Comparison of ENCODE assay signal across 2 cellular contexts in the genomic region with DNA sequence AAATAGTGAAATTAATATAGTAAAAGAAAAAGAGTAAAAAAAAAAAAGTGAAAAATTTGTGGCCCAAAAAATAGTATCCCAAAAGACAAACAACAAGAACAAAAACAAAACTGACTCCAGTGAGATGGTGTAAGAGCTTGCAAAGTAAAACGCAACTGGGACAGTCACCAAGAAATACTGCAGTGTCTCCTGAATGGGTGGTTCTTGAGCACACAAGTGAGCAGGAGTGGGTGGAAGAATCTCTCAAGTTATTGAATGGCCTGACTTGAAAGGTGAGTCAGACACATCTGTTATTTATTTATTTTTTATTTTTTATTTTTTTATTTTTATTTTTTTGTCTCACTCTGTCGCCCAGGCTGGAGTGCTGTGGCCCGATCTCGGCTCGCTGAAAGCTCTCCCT.
TF ChIP-seq lines count a peak whose summit lies in the region.

No MANE protein-coding gene starts in this region.

TF ChIP-seq in IMR-90, 13 proteins besides CTCF, POLR2A, EP300 and RAD21:
- no peak for TF ChIP-seq RCOR1 (IDR thresholded peaks at IDR 0.05; ENCODE audit: insufficient replicate concordance, low read length)
- no peak for TF ChIP-seq FOS (IDR thresholded peaks at IDR 0.05; ENCODE audit: low read depth, low read length)
- TF ChIP-seq, protein P1, sequence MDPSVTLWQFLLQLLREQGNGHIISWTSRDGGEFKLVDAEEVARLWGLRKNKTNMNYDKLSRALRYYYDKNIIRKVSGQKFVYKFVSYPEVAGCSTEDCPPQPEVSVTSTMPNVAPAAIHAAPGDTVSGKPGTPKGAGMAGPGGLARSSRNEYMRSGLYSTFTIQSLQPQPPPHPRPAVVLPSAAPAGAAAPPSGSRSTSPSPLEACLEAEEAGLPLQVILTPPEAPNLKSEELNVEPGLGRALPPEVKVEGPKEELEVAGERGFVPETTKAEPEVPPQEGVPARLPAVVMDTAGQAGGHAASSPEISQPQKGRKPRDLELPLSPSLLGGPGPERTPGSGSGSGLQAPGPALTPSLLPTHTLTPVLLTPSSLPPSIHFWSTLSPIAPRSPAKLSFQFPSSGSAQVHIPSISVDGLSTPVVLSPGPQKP (IDR thresholded peaks at IDR 0.05; ENCODE audit: borderline replicate concordance, low read depth, low read length), result no peak
- TF ChIP-seq CEBPB (IDR thresholded peaks at IDR 0.05; ENCODE audit: low read depth, low read length), result no peak
- TF ChIP-seq SMC3 (IDR thresholded peaks at IDR 0.05; ENCODE audit: low read depth, low read length), result no peak
- TF ChIP-seq, protein P2, sequence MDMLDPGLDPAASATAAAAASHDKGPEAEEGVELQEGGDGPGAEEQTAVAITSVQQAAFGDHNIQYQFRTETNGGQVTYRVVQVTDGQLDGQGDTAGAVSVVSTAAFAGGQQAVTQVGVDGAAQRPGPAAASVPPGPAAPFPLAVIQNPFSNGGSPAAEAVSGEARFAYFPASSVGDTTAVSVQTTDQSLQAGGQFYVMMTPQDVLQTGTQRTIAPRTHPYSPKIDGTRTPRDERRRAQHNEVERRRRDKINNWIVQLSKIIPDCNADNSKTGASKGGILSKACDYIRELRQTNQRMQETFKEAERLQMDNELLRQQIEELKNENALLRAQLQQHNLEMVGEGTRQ (IDR thresholded peaks at IDR 0.05; ENCODE audit: low read depth, low read length), result no peak
- no peak for TF ChIP-seq RFX5 (IDR thresholded peaks at IDR 0.05; ENCODE audit: low read depth, low read length)
- TF ChIP-seq MXI1 (IDR thresholded peaks at IDR 0.05; ENCODE audit: borderline replicate concordance, low read depth, low read length), result no peak
- no peak for TF ChIP-seq MAFK (IDR thresholded peaks at IDR 0.05; ENCODE audit: low read depth, low read length)
- no peak for TF ChIP-seq BHLHE40 (IDR thresholded peaks at IDR 0.05; ENCODE audit: low read depth, low read length)
- no peak for TF ChIP-seq MAZ (IDR thresholded peaks at IDR 0.05; ENCODE audit: borderline replicate concordance, low read depth, low read length)
- no peak for TF ChIP-seq NFE2L2 (IDR thresholded peaks at IDR 0.05; ENCODE audit: low read depth, low read length)
- TF ChIP-seq CHD1 (IDR thresholded peaks at IDR 0.05; ENCODE audit: low read depth, low read length), result no peak

TF ChIP-seq in HEK293T, 16 proteins besides CTCF, POLR2A, EP300 and RAD21:
- no peak for TF ChIP-seq ARNT (IDR thresholded peaks at IDR 0.05)
- TF ChIP-seq ZNF384 (IDR thresholded peaks at IDR 0.05), result no peak
- TF ChIP-seq HDGF (IDR thresholded peaks at IDR 0.05; ENCODE audit: borderline replicate concordance), result no peak
- TF ChIP-seq, protein P3, sequence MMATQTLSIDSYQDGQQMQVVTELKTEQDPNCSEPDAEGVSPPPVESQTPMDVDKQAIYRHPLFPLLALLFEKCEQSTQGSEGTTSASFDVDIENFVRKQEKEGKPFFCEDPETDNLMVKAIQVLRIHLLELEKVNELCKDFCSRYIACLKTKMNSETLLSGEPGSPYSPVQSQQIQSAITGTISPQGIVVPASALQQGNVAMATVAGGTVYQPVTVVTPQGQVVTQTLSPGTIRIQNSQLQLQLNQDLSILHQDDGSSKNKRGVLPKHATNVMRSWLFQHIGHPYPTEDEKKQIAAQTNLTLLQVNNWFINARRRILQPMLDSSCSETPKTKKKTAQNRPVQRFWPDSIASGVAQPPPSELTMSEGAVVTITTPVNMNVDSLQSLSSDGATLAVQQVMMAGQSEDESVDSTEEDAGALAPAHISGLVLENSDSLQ (IDR thresholded peaks at IDR 0.05), result no peak
- TF ChIP-seq NFRKB (IDR thresholded peaks at IDR 0.05), result no peak
- TF ChIP-seq LEF1 (IDR thresholded peaks at IDR 0.05; ENCODE audit: borderline replicate concordance), result no peak
- no peak for TF ChIP-seq CTBP1 (IDR thresholded peaks at IDR 0.05; ENCODE audit: borderline replicate concordance)
- TF ChIP-seq ELF4 (IDR thresholded peaks at IDR 0.05), result no peak
- TF ChIP-seq BHLHE40 (IDR thresholded peaks at IDR 0.05; ENCODE audit: borderline replicate concordance), result no peak
- no peak for TF ChIP-seq L3MBTL2 (conservative IDR thresholded peaks at IDR 0.05)
- TF ChIP-seq FOXA1 (IDR thresholded peaks at IDR 0.05), result no peak
- no peak for TF ChIP-seq SUZ12 (IDR thresholded peaks at IDR 0.05)
- no peak for TF ChIP-seq FOXK2 (IDR thresholded peaks at IDR 0.05)
- TF ChIP-seq SP1 (IDR thresholded peaks at IDR 0.05), result no peak
- no peak for TF ChIP-seq TARDBP (IDR thresholded peaks at IDR 0.05)
- TF ChIP-seq FOXM1 (IDR thresholded peaks at IDR 0.05; ENCODE audit: borderline replicate concordance), result no peak
